Comparison of ENCODE assay signal across 1 cellular context in genomic region chr20:24018796-24019195, GRCh38.
TF ChIP-seq lines count a peak whose summit lies in the region.

No MANE protein-coding gene starts in this region.

TF ChIP-seq in SK-N-SH treated with all-trans-retinoic acid at 6 μM for 48 hours, 23 proteins besides CTCF, POLR2A, EP300 and RAD21 (continued from another document):
- TF ChIP-seq CREB5 (CRISPR knock-in tag; IDR thresholded peaks at IDR 0.05; ENCODE audit: low read depth) (no peak), OSR1 (CRISPR knock-in tag; IDR thresholded peaks at IDR 0.05) (no peak), TOX (CRISPR knock-in tag; IDR thresholded peaks at IDR 0.05; ENCODE audit: borderline replicate concordance) (no peak), ZNF565 (CRISPR knock-in tag; conservative IDR thresholded peaks at IDR 0.05; ENCODE audit: low read depth) (no peak), PPARA (CRISPR knock-in tag; IDR thresholded peaks at IDR 0.05; ENCODE audit: borderline replicate concordance) (no peak), SNAI2 (CRISPR knock-in tag; IDR thresholded peaks at IDR 0.05) (no peak), TCF4 (CRISPR knock-in tag; IDR thresholded peaks at IDR 0.05; ENCODE audit: borderline replicate concordance) (no peak)
TF ChIP-seq in SK-N-SH treated with all-trans-retinoic acid at 6 μM for 48 hours: peak in this region for 0.
